In the genomic region with DNA sequence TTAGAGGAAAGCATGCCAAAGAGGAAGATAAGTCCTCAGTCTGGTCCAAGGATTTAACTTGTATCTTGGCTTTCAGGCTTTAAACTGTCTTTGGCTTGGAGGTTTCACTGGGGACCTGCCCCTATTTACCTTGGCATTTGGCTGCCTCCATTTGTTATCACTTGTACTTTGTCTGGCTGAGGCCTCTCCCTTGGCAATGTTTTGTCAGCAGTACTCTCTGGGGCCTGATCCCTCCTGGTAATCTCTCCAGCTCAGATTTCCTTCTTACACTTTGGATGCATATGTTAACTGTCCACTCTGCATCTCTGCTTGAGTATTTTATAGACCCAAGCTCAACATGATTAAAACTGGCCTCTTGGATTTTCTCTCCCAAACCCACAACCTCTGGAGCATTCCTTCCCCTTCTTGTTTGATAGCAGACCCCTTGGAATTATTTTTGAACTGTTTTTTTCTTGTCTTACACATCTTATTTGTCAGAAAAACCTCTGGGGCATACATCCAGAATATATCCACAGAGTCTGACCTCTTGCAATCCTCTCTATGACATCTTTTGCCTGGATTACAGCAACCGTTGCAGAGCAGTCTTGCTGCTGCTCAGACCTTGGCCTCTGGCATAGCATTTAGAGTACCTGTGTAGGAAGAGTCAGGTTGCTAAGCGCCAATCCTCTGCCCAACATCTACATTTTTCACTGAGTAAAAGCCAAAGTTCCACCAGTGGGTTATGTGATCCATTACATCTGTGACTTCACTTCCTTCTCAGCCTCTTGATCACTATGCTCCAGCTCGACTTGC, we compare ENCODE assay signal across 24 cellular contexts.
"Had no signal": no experiment of that assay in that cellular context is flagged by ENCODE, and none has a peak within 500 bp of the region (broad histone marks: within the 10 kb centered on the region; RNA-seq: fewer than 3 reads in every experiment).

No MANE protein-coding gene starts in this region.

- H3K9me3 ChIP-seq: esophagus muscularis mucosa, mucosa of descending colon, ovary, stomach, thyroid gland, vagina had no signal

- H3K4me1 ChIP-seq: esophagus muscularis mucosa, heart right ventricle, stomach, thyroid gland, vagina had no signal

- DNase-seq: dermis blood vessel endothelial cell; effector memory CD4-positive, alpha-beta T cell; foreskin melanocyte; glutamatergic neuron; heart right ventricle; hippocampal formation; mucosa of descending colon; naive B cell; nucleus accumbens; ovary; stimulated activated CD4-positive, alpha-beta T cell treated with anti-CD3 and anti-CD28 coated beads, Interleukin-2, amount 100 ng/mL, for 24 hours; stimulated activated CD4-positive, alpha-beta T cell treated with anti-CD3 and anti-CD28 coated beads, Interleukin-4, amount 100 ng/mL, for 24 hours; stimulated activated naive CD4-positive, alpha-beta T cell treated with Interleukin-2 at 50 U/mL for 16 hours; stomach; thyroid gland; trophoblast cell had no signal

- H3K36me3 ChIP-seq: ovary, thyroid gland had no signal

- H3K27ac ChIP-seq: coronary artery, esophagus muscularis mucosa, heart right ventricle, ovary, stomach, thyroid gland, vagina had no signal

- H3K4me3 ChIP-seq: coronary artery, esophagus muscularis mucosa, heart right ventricle, lung, mucosa of descending colon, ovary, stomach, thyroid gland, vagina had no signal

- H3K27me3 ChIP-seq: esophagus muscularis mucosa, heart right ventricle, ovary, stomach, thyroid gland, vagina had no signal

- FAIRE-seq: endothelial cell of umbilical vein, keratinocyte had no signal

- ATAC-seq: mucosa of descending colon; sciatic nerve; stimulated activated effector memory CD8-positive, alpha-beta T cell treated with anti-CD3 and anti-CD28 coated beads, Interleukin-12 subunit alpha, Interleukin-12 subunit beta, amount 100 ng/mL, for 72 hours had no signal
